In the genomic region with DNA sequence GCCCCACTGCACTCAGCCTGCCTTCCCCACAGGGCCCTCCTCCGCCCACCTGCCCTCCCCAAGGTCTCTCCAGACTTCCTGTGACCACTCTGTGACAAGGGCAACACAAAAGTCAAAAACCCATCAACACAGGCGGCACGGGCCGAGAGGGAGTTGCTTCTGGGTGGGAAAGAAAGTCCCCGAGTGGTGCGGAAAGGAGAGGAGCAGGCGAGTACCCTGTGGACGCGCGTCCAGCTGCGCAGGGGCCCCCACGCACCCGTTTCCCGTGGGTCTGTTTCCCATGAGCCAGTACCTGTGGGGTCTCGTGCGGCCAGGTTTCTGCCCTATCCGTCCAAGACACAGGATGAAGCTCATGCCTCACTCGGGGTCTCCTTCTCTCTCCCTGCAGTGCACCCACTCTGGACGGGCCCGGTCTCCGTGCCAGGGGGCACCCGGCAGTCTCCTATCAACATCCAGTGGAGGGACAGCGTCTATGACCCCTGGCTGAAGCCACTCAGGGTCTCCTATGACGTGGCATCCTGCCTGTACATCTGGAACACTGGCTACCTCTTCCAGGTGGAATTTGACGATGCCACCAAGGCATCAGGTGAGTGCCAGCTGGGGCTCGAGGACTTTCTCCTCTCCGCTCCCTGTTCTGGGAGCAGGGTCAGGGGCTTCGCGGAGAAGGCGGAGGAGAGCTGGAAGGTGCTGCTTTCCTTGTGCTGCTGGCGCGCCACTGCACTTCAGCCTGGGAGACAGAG, we compare ENCODE assay signal across 18 cellular contexts. TPM values are rescaled to one million over a fixed set of nuclear protein-coding genes. Genes with fewer than 3 reads are reported as not detected.
A peak's percentile ranks its signal among the peaks of the same experiment; 100 is the strongest.
DNase-seq lines count a peak whose midpoint lies in the region; ATAC-seq and TF ChIP-seq lines count a peak whose summit lies in the region.
"Had no signal": no experiment of that assay in that cellular context is flagged by ENCODE, and none has a peak within 500 bp of the region (broad histone marks: within the 10 kb centered on the region; RNA-seq: fewer than 3 reads in every experiment).

No MANE protein-coding gene starts in this region.

- H3K79me2 ChIP-seq in KMS-11 (ENCODE audit: insufficient read depth, low read depth) (no peaks in the 10 kb centered on the region), OCI-LY7 (ENCODE audit: insufficient read depth, low read depth, low read length) (peaks cover 56% of the 10 kb centered on the region)

- intact Hi-C loops in OCI-LY7 (cut with micrococcal nuclease; ENCODE audit: unreplicated experiment), result loop anchor here (1.0 to 2.0 kb wide), 2 partner anchors 28 to 66 kb away; partner anchors contain the start of gene TBC1D10B
- intact Hi-C loops in right lobe of liver (cut with DNase I), result no loop called here

- H3K36me3 ChIP-seq in KMS-11 (ENCODE audit: insufficient read depth) (no peaks in the 10 kb centered on the region), OCI-LY7 (ENCODE audit: insufficient read depth, low read length) (peaks cover 39% of the 10 kb centered on the region), right lobe of liver (peaks cover 0 to 33% (median 7%) of the 10 kb centered on the region in 4 donors)

- H3K27ac ChIP-seq in KMS-11 (peak overlapping the region; percentile 77), OCI-LY7 (ENCODE audit: low read depth, low read length, poor library complexity, severe bottlenecking) (peak overlapping the region; percentile 92), right lobe of liver (peak overlapping the region in 2 of 3 donors; percentile 53 to 62)

- H3K4me2 ChIP-seq in KMS-11 (peak overlapping the region; percentile 92), OCI-LY7 (ENCODE audit: low read length) (peak overlapping the region; percentile 90)

- H3K4me1 ChIP-seq in KMS-11 (ENCODE audit: low read depth, poor library complexity, severe bottlenecking) (peaks cover 34% of the 10 kb centered on the region), OCI-LY7 (ENCODE audit: insufficient read depth, low read length, poor library complexity, severe bottlenecking) (peaks cover 46% of the 10 kb centered on the region), right lobe of liver (peaks cover 0 to 21% (median 6%) of the 10 kb centered on the region in 4 donors)

- H4K20me1 ChIP-seq in KMS-11 (ENCODE audit: insufficient read depth) (no peaks in the 10 kb centered on the region), OCI-LY7 (ENCODE audit: insufficient read depth, low read length) (no peaks in the 10 kb centered on the region)

- DNase-seq in OCI-LY7 (ENCODE audit: low spot score) (peak; percentile 58), right lobe of liver (peak in 1 of 3 donors; percentile 19), ureter (ENCODE audit: low spot score) (peak; percentile 37), immature natural killer cell (no peak), foreskin melanocyte (no peak), NAMALWA (ENCODE audit: low spot score) (no peak)
- DNase-seq: Calu3; CD4-positive, alpha-beta memory T cell; KBM-7; NCI-H1105 treated with DMSO at 0.1 percent for 48 hours; NCI-H187; NCI-H345; NCI-H526 treated with DMSO at 0.1 percent for 48 hours; NK-92 treated with Interleukin-12 subunit alpha and Interleukin-12 subunit beta, amount 100 ng/mL, for 24 hours had no signal

- H3K9me3 Mint-ChIP-seq in immature natural killer cell, result no peaks in the 10 kb centered on the region
- H3K9me3 Mint-ChIP-seq: CD4-positive, alpha-beta memory T cell had no signal

- H3K9me3 ChIP-seq in OCI-LY7 (ENCODE audit: low read length) (no peaks in the 10 kb centered on the region), right lobe of liver (no peaks in the 10 kb centered on the region)

- peak overlapping the region; percentile 56; the same call in 1 of the 2 replicates for H2AFZ ChIP-seq in KMS-11 (ENCODE audit: low read depth)
- H2AFZ ChIP-seq in OCI-LY7 (ENCODE audit: low read length), result no peak overlapping the region

- H3K4me1 Mint-ChIP-seq in immature natural killer cell, result no peaks in the 10 kb centered on the region
- H3K4me1 Mint-ChIP-seq: B cell had no signal

- H3K27ac Mint-ChIP-seq in immature natural killer cell, result no peak overlapping the region
- H3K27ac Mint-ChIP-seq: B cell; CD4-positive, alpha-beta memory T cell had no signal

- TF ChIP-seq POLR2A in right lobe of liver (IDR thresholded peaks at IDR 0.05), result no peak

- WGBS in right lobe of liver (ENCODE audit: insufficient coverage, low coverage, low lambda C conversion rate, missing lambda C conversion rate), result 100% methylated on average over 3 of the region's 32 CpGs

- no peak overlapping the region for H3K4me3 ChIP-seq in KMS-11 (IDR thresholded peaks at IDR 0.05; ENCODE audit: insufficient read depth, low read depth, low read length)
- H3K4me3 ChIP-seq in OCI-LY7 (ENCODE audit: low read depth, low read length, poor library complexity, severe bottlenecking), result peak overlapping the region; percentile 82
- H3K4me3 ChIP-seq in right lobe of liver, result no peak overlapping the region

- CTCF ChIA-PET in OCI-LY7 (lab: Charles Lee; ENCODE audit: unreplicated experiment), result interaction anchor here (1.0 to 1.5 kb wide), 5 partner anchors 7 to 28 kb away, joined by 3 to 6 read pairs (median 3); no protein-coding TSS in a partner anchor

- POLR2A ChIA-PET in OCI-LY7 (lab: Charles Lee), result interaction anchor here (0.7 to 3.4 kb wide), 5 partner anchors 11 to 442 kb away, joined by 4 to 18 read pairs (median 6); partner anchors contain the start of genes CD2BP2, SEPTIN1 and TBC1D10B

- peak in 1 of 4 donors; percentile 1 for ATAC-seq in right lobe of liver

- H3K4me3 Mint-ChIP-seq in immature natural killer cell, result no peak overlapping the region
- H3K4me3 Mint-ChIP-seq: B cell; CD4-positive, alpha-beta memory T cell had no signal

- TF ChIP-seq CTCF in KMS-11 (conservative IDR thresholded peaks at IDR 0.05; ENCODE audit: low read depth, low read length) (no peak), OCI-LY7 (conservative IDR thresholded peaks at IDR 0.05; ENCODE audit: low read length) (no peak), right lobe of liver (IDR thresholded peaks at IDR 0.05) (no peak)

- H3K27me3 Mint-ChIP-seq in immature natural killer cell (ENCODE audit: low read depth in 3 of 3), result peaks cover 0 to 2% (median 0%) of the 10 kb centered on the region in 3 donors
- H3K27me3 Mint-ChIP-seq: B cell; CD4-positive, alpha-beta memory T cell had no signal

- peak overlapping the region; percentile 35; the same call in 1 of the 2 replicates for H3K9ac ChIP-seq in KMS-11

- no peaks in the 10 kb centered on the region for H3K36me3 Mint-ChIP-seq in immature natural killer cell
- H3K36me3 Mint-ChIP-seq: CD4-positive, alpha-beta memory T cell had no signal

- BruUV-seq in OCI-LY7 (replicated peaks; lab: Mats Ljungman, UMichigan), result no TSS peak

- H3K9me2 ChIP-seq in OCI-LY7 (ENCODE audit: insufficient read depth, low read length), result no peaks in the 10 kb centered on the region

- H3K27me3 ChIP-seq in KMS-11 (ENCODE audit: insufficient read depth, low read depth) (no peaks in the 10 kb centered on the region), right lobe of liver (no peaks in the 10 kb centered on the region)

RNA-seq across cellular contexts. Expression of gene CD2BP2, which starts 12.2 kb away (rescaled TPM):
- 69.2 and 94.7 TPM in 2 replicates for total RNA-seq in OCI-LY7 (2014; rRNA removed; shearing (Covaris generic))
- total RNA-seq in OCI-LY7 (2022) (87.8 and 111 TPM in 2 replicates), right lobe of liver (10 to 100 TPM; 14.8 to 23.8 (median 18.2) TPM), ureter (69.0 TPM)
- polyA plus RNA-seq in immature natural killer cell, result 10 to 100 TPM; 39.9 to 54.3 (median 42.9) TPM

RNA-seq across cellular contexts. Expression of gene TBC1D10B, which starts 27.4 kb away (rescaled TPM):
- 38.6 and 44.9 TPM in 2 replicates for total RNA-seq in OCI-LY7 (2014; rRNA removed; shearing (Covaris generic))
- total RNA-seq in OCI-LY7 (2022), result 74.8 and 78.6 TPM in 2 replicates
- 10 to 100 TPM in 3 of 6 experiments, 1 to 10 TPM in 3; 7.9 to 12.3 (median 10.6) TPM for total RNA-seq in right lobe of liver
- 36.9 TPM for total RNA-seq in ureter
- polyA plus RNA-seq in immature natural killer cell, result 10 to 100 TPM in 2 of 3 donors, 1 to 10 TPM in 1; 9.5 to 18.5 (median 10.1) TPM

RNA-seq across cellular contexts. Expression of gene MYL11, which starts 31.7 kb away (rescaled TPM):
- total RNA-seq in OCI-LY7 (2014; rRNA removed; shearing (Covaris generic)), result 3.2 and 3.3 TPM in 2 replicates
- total RNA-seq in OCI-LY7 (2022), result 1.7 and 3.9 TPM in 2 replicates
- 1 to 10 TPM in 1 of 6 experiments, not detected in 5; 1.4 TPM for total RNA-seq in right lobe of liver
- total RNA-seq in ureter, result 2.9 TPM
- polyA plus RNA-seq in immature natural killer cell, result 10 to 100 TPM; 10.9 to 22.2 (median 18.7) TPM
- total RNA-seq: B cell, Calu3, SK-MEL-5 had no signal
- polyA plus RNA-seq: AG04450 had no signal

RNA-seq across cellular contexts. Expression of gene SEPTIN1, which starts 39.4 kb away (rescaled TPM):
- total RNA-seq in OCI-LY7 (2014; rRNA removed; shearing (Covaris generic)), result 126 and 133 TPM in 2 replicates
- 171 and 181 TPM in 2 replicates for total RNA-seq in OCI-LY7 (2022)
- total RNA-seq in right lobe of liver, result 1 to 10 TPM in 3 of 6 experiments, under 1 TPM in 3; 0.12 to 1.7 (median 0.93) TPM
- 8.2 TPM for total RNA-seq in ureter
- polyA plus RNA-seq in immature natural killer cell, result 100 to 1,000 TPM; 155 to 213 (median 161) TPM
- total RNA-seq: SK-MEL-5 had no signal
- polyA plus RNA-seq: AG04450 had no signal

RNA-seq across cellular contexts. Expression of gene ZNF48, which starts 52.3 kb away (rescaled TPM):
- 15.7 and 18.8 TPM in 2 replicates for total RNA-seq in OCI-LY7 (2014; rRNA removed; shearing (Covaris generic))
- total RNA-seq in OCI-LY7 (2022) (16.4 and 17.3 TPM in 2 replicates), right lobe of liver (1 to 10 TPM; 2.9 to 4.3 (median 3.9) TPM), ureter (8.1 TPM)
- polyA plus RNA-seq in immature natural killer cell, result 1 to 10 TPM; 4.2 to 9.3 (median 5.7) TPM

Comparison
In these comparisons a context has a peak if more than half of its experiments do, and no peak if none do; other contexts are left out.
1. DNase-seq: peak in OCI-LY7 (single experiment) and ureter (single experiment); none in immature natural killer cell (0 of 3), foreskin melanocyte (single experiment) and NAMALWA (single experiment).
2. Peak in every context shown above with its lines, with median percentiles within 50 percentile points of each other: H3K27ac ChIP-seq.